In genomic region chr7:66642932-66643331, GRCh38 we compare ENCODE assay signal across 12 cellular contexts.
"Had no signal": no experiment of that assay in that cellular context is flagged by ENCODE, and none has a peak within 500 bp of the region (broad histone marks: within the 10 kb centered on the region; RNA-seq: fewer than 3 reads in every experiment).

No MANE protein-coding gene starts in this region.

- H3K4me3 ChIP-seq: esophagus squamous epithelium, transverse colon had no signal

- H3K4me3 Mint-ChIP-seq: activated CD4-positive, alpha-beta memory T cell treated with anti-CD3 and anti-CD28 coated beads for 36 hours; activated naive CD4-positive, alpha-beta T cell treated with anti-CD3 and anti-CD28 coated beads, Interleukin-2, amount 10 ng/mL, durations not matched to agents 7 days and 5 days; activated T-helper 1 cell treated with anti-CD3 and anti-CD28 coated beads, Interleukin-12 subunit alpha, Interleukin-12 subunit beta, Interleukin-2, Interleukin-4 antibody, amounts not matched to agents 30 ng/mL and 10 ng/mL and 1 ng/mL, durations not matched to agents 14 hours and 24 hours and 36 hours; immature natural killer cell had no signal

- H3K4me1 ChIP-seq: parathyroid adenoma had no signal

- H3K27me3 ChIP-seq: brain microvascular endothelial cell, esophagus squamous epithelium, transverse colon had no signal

- H3K9me3 Mint-ChIP-seq: activated CD4-positive, alpha-beta memory T cell treated with anti-CD3 and anti-CD28 coated beads for 36 hours; activated naive CD4-positive, alpha-beta T cell treated with anti-CD3 and anti-CD28 coated beads, Interleukin-2, amount 10 ng/mL, durations not matched to agents 7 days and 5 days; activated T-helper 1 cell treated with anti-CD3 and anti-CD28 coated beads, Interleukin-12 subunit alpha, Interleukin-12 subunit beta, Interleukin-2, Interleukin-4 antibody, amounts not matched to agents 30 ng/mL and 10 ng/mL and 1 ng/mL, durations not matched to agents 14 hours and 24 hours and 36 hours; immature natural killer cell had no signal

- H3K9me3 ChIP-seq: esophagus squamous epithelium, transverse colon had no signal

- H3K79me2 ChIP-seq: parathyroid adenoma had no signal

- H3K27ac ChIP-seq: brain microvascular endothelial cell, esophagus squamous epithelium, parathyroid adenoma, transverse colon had no signal

- H3K27ac Mint-ChIP-seq: activated CD4-positive, alpha-beta memory T cell treated with anti-CD3 and anti-CD28 coated beads for 36 hours; activated naive CD4-positive, alpha-beta T cell treated with anti-CD3 and anti-CD28 coated beads, Interleukin-2, amount 10 ng/mL, durations not matched to agents 7 days and 5 days; activated T-helper 1 cell treated with anti-CD3 and anti-CD28 coated beads, Interleukin-12 subunit alpha, Interleukin-12 subunit beta, Interleukin-2, Interleukin-4 antibody, amounts not matched to agents 30 ng/mL and 10 ng/mL and 1 ng/mL, durations not matched to agents 14 hours and 24 hours and 36 hours had no signal

- H3K27me3 Mint-ChIP-seq: activated CD4-positive, alpha-beta memory T cell treated with anti-CD3 and anti-CD28 coated beads for 36 hours; activated naive CD4-positive, alpha-beta T cell treated with anti-CD3 and anti-CD28 coated beads, Interleukin-2, amount 10 ng/mL, durations not matched to agents 7 days and 5 days had no signal

- DNase-seq: activated CD4-positive, alpha-beta memory T cell treated with anti-CD3 and anti-CD28 coated beads for 36 hours; activated CD4-positive, CD25-positive, alpha-beta regulatory T cell treated with anti-CD3 and anti-CD28 coated beads, Interleukin-2, amount 50 U/mL, for 72 hours; activated naive CD4-positive, alpha-beta T cell treated with anti-CD3 and anti-CD28 coated beads, Interleukin-2, amount 10 ng/mL, durations not matched to agents 7 days and 5 days; brain microvascular endothelial cell; esophagus squamous epithelium; foreskin fibroblast; immature natural killer cell; stimulated activated CD4-positive, alpha-beta T cell treated with anti-CD3 and anti-CD28 coated beads, Interleukin-2, amount 100 ng/mL, for 48 hours; stimulated activated CD8-positive, alpha-beta memory T cell treated with anti-CD3 and anti-CD28 coated beads, Interleukin-4, amount 100 ng/mL, for 48 hours; transverse colon had no signal
